Comparison of ENCODE assay signal across 10 cellular contexts in the genomic region with DNA sequence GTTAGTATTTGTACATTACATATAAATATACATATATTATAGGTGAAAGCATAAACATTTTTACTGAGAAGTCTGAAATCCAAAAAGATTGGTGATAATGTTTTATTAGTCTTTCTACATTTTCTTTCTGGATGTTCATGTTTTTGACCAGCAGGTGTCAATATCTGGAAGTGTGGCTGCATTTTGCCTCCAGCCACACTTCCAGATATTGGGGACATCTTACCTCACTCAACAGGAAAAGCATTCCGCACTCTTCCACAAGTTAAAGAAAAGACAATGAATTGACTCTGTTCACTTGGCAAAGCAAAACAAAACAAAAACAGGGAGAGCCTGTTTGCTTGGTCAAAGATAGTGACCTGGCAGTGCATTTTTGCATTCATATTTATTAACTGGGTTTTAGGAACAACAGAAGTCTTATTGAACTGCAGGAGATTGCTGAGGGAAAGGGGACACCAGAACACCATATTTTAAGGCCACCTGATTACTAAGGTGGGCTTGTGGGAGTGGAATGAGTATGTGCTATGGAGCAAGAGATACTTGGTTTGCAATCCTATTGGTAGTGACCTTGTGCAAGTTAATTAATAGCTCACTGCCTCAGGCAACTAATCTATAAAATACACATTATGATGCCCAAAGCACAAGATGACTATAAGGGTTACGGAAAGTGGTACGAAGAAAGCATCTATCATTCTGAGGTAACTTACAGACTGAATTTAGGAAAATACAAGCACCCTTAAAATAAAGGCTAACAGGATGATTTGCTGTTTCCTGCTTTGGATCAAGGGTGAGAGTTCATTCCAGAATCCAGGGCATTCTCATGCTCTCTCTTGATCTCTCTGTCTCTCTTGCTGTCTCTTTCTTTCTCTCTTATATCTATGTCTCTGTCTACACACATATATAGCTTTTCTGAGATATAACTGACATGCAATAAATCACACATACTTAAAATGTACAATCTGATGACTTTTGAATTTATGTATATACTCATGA.
DNase-seq lines count a peak whose midpoint lies in the region; FAIRE-seq and TF ChIP-seq lines count a peak whose summit lies in the region.
"Had no signal": no experiment of that assay in that cellular context is flagged by ENCODE, and none has a peak within 500 bp of the region (broad histone marks: within the 10 kb centered on the region; RNA-seq: fewer than 3 reads in every experiment).

No MANE protein-coding gene starts in this region.

- no peaks in the 10 kb centered on the region for H3K36me3 ChIP-seq in CD8-positive, alpha-beta memory T cell (ENCODE audit: insufficient read depth, low read length)

- CTCF ChIA-PET in CD8-positive, alpha-beta memory T cell (lab: Charles Lee): no interaction called here

- no peak overlapping the region for H3K4me3 ChIP-seq in choroid plexus epithelial cell (ENCODE audit: low read depth, low read length)
- H3K4me3 ChIP-seq in CD8-positive, alpha-beta memory T cell (ENCODE audit: low read length): no peak overlapping the region

- TF ChIP-seq CTCF in D721Med (IDR thresholded peaks at IDR 0.05; ENCODE audit: insufficient read depth, missing control alignments) (peak; percentile 35), choroid plexus epithelial cell (conservative IDR thresholded peaks at IDR 0.05; ENCODE audit: low read depth, low read length) (peak; percentile 65), mesothelial cell of epicardium (IDR thresholded peaks at IDR 0.05; ENCODE audit: unreplicated experiment) (peak; percentile 38)

- POLR2A ChIA-PET in CD8-positive, alpha-beta memory T cell (lab: Charles Lee): interaction anchor here (0.5 kb wide), 1 partner anchor 118 kb away, joined by 5 read pairs; no protein-coding TSS in a partner anchor

- no peaks in the 10 kb centered on the region for H3K36me3 Mint-ChIP-seq in mesothelial cell of epicardium
- H3K36me3 Mint-ChIP-seq in CD8-positive, alpha-beta memory T cell: no peaks in the 10 kb centered on the region

- H3K4me1 Mint-ChIP-seq in mesothelial cell of epicardium: no peaks in the 10 kb centered on the region
- peaks cover 0 to 6% (median 4%) of the 10 kb centered on the region in 3 donors for H3K4me1 Mint-ChIP-seq in CD8-positive, alpha-beta memory T cell
- H3K4me1 Mint-ChIP-seq: activated T-helper 17 cell treated with anti-CD3 and anti-CD28 coated beads, Interleukin-2, amount 50 U/mL, for 72 hours had no signal

- no peaks in the 10 kb centered on the region for H3K9me3 ChIP-seq in CD8-positive, alpha-beta memory T cell (ENCODE audit: low read length)

- H3K27ac ChIP-seq in CD8-positive, alpha-beta memory T cell (ENCODE audit: low read depth, low read length): no peak overlapping the region

- no peak overlapping the region for H3K27ac Mint-ChIP-seq in mesothelial cell of epicardium
- no peak overlapping the region for H3K27ac Mint-ChIP-seq in CD8-positive, alpha-beta memory T cell
- H3K27ac Mint-ChIP-seq: activated T-helper 17 cell treated with anti-CD3 and anti-CD28 coated beads, Interleukin-2, amount 50 U/mL, for 72 hours had no signal

- H3K27me3 Mint-ChIP-seq in mesothelial cell of epicardium (ENCODE audit: low read depth): peaks cover 1% of the 10 kb centered on the region
- H3K27me3 Mint-ChIP-seq in CD8-positive, alpha-beta memory T cell: no peaks in the 10 kb centered on the region
- H3K27me3 Mint-ChIP-seq: activated T-helper 17 cell treated with anti-CD3 and anti-CD28 coated beads, Interleukin-2, amount 50 U/mL, for 72 hours had no signal

- H3K4me1 ChIP-seq in CD8-positive, alpha-beta memory T cell (ENCODE audit: insufficient read depth, low read length): no peaks in the 10 kb centered on the region

- DNase-seq in D721Med (ENCODE audit: insufficient read length, low spot score) (no peak), LHCN-M2 (ENCODE audit: low read depth) (peak; percentile 42), choroid plexus epithelial cell (ENCODE audit: low read depth) (peak; percentile 36), mesothelial cell of epicardium (ENCODE audit: low spot score in 2 of 2, unreplicated experiment in 2 of 2) (no peak), iPS-NIHi7 (ENCODE audit: extremely low spot score) (no peak), NCI-H2107 (lab: John Stamatoyannopoulos, UW) (no peak)
- no peak for DNase-seq in CD8-positive, alpha-beta memory T cell
- no peak for DNase-seq in activated CD4-positive, alpha-beta T cell treated with anti-CD3 and anti-CD28 coated beads, Interleukin-2, amount 50 U/mL, for 4 hours
- DNase-seq: SHP77 treated with DMSO at 0.1 percent for 48 hours had no signal

- H3K27me3 ChIP-seq in CD8-positive, alpha-beta memory T cell (ENCODE audit: insufficient read depth, low read length, poor library complexity, severe bottlenecking): no peaks in the 10 kb centered on the region

- peaks cover 14% of the 10 kb centered on the region for H3K9me3 Mint-ChIP-seq in mesothelial cell of epicardium
- H3K9me3 Mint-ChIP-seq in CD8-positive, alpha-beta memory T cell: no peaks in the 10 kb centered on the region
- H3K9me3 Mint-ChIP-seq: activated T-helper 17 cell treated with anti-CD3 and anti-CD28 coated beads, Interleukin-2, amount 50 U/mL, for 72 hours had no signal

- H3K4me3 Mint-ChIP-seq in mesothelial cell of epicardium: no peak overlapping the region
- H3K4me3 Mint-ChIP-seq in CD8-positive, alpha-beta memory T cell: no peak overlapping the region
- H3K4me3 Mint-ChIP-seq: activated T-helper 17 cell treated with anti-CD3 and anti-CD28 coated beads, Interleukin-2, amount 50 U/mL, for 72 hours had no signal

- FAIRE-seq in D721Med (lab: Jason Lieb, UNC): no peak

Comparison
In these comparisons a context has a peak if more than half of its experiments do, and no peak if none do; other contexts are left out.
1. DNase-seq: peak in LHCN-M2 (single experiment) and choroid plexus epithelial cell (single experiment); none in D721Med (single experiment), mesothelial cell of epicardium (0 of 2), iPS-NIHi7 (single experiment), CD8-positive, alpha-beta memory T cell (0 of 5), activated CD4-positive, alpha-beta T cell treated with anti-CD3 and anti-CD28 coated beads, Interleukin-2, amount 50 U/mL, for 4 hours (0 of 2) and NCI-H2107 (single experiment).
2. Peak in every context shown above with its lines, with median percentiles within 50 percentile points of each other: CTCF ChIP-seq.